8 cellular contexts compared by ENCODE assay signal in the genomic region with DNA sequence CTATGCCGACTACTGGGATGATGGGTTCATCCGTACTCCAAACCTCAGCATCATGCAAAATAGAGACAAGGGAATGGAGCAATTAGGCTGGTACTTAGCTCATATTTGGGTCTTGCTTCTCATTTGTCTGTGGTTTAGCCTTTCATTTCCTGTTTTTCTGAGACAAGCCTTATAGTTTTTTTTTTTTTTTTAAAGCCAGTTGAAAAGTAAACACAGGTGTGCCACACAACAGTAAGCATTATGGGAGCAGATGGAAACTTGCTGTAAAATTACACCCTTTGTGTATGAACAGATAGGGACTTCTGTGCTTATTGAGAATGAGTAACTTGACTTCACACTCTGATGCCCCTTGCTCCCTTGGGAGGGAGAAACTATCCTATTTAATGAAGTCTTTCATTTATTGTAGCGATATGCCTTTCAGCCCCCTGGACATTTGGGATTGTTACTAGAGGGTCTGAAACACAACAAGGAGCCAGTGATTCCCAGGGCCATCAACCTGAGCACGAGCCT. TPM values are rescaled to one million over a fixed set of nuclear protein-coding genes. Genes with fewer than 3 reads are reported as not detected.
DNase-seq lines count a peak whose midpoint lies in the region; ATAC-seq and TF ChIP-seq lines count a peak whose summit lies in the region.

No MANE protein-coding gene starts in this region.

- DNase-seq in DMS153 (lab: John Stamatoyannopoulos, UW): peak; percentile 98
- DNase-seq in PC-3: peak; percentile 64
- DNase-seq in activated naive CD4-positive, alpha-beta T cell treated with Interleukin-2 at 50 U/mL for 16 hours: no peak
- DNase-seq in pons (ENCODE audit: low spot score): no peak
- no peak for DNase-seq in WERI-Rb-1
- DNase-seq in HFFc6: no peak

- H3K4me1 ChIP-seq in PC-3 (ENCODE audit: insufficient read depth, low read length): peaks cover 55% of the 10 kb centered on the region

- no peaks in the 10 kb centered on the region for H3K79me2 ChIP-seq in PC-3 (ENCODE audit: low read length)

- CTCF ChIA-PET in PC-3 (lab: Charles Lee): no interaction called here

- no peak overlapping the region for H3K27ac Mint-ChIP-seq in HFFc6

- TF ChIP-seq CTCF in PC-3 (conservative IDR thresholded peaks at IDR 0.05; ENCODE audit: low read depth, low read length): no peak
- TF ChIP-seq CTCF in WERI-Rb-1 (IDR thresholded peaks at IDR 0.05; ENCODE audit: low read depth, low read length): no peak
- TF ChIP-seq CTCF in HFFc6 (IDR thresholded peaks at IDR 0.05): no peak

- H3K4me2 ChIP-seq in PC-3 (ENCODE audit: low read length): peak overlapping the region; percentile 25

- BruUV-seq in PC-3 (replicated peaks; lab: Mats Ljungman, UMichigan): no TSS peak

- H3K27me3 Mint-ChIP-seq in HFFc6 (ENCODE audit: insufficient read depth): peaks cover 25% of the 10 kb centered on the region

- intact Hi-C loops in PC-3 (cut with micrococcal nuclease): loop anchor here (5.0 kb wide), 1 partner anchor 236 kb away; no protein-coding TSS in a partner anchor

- H3K36me3 ChIP-seq in PC-3 (ENCODE audit: low read depth, low read length) (no peaks in the 10 kb centered on the region), WERI-Rb-1 (no peaks in the 10 kb centered on the region)

- H3K9me3 Mint-ChIP-seq in HFFc6: no peaks in the 10 kb centered on the region

- H3K27ac ChIP-seq in PC-3 (ENCODE audit: low read length): peak overlapping the region; percentile 51
- H3K27ac ChIP-seq in WERI-Rb-1: no peak overlapping the region

- peak; percentile 80 for ATAC-seq in GM21447 (IDR thresholded peaks at IDR 0.05; ENCODE audit: unreplicated experiment)
- peak; percentile 76 for ATAC-seq in HG03571 (IDR thresholded peaks at IDR 0.05; ENCODE audit: unreplicated experiment)
- ATAC-seq in PC-3: peak; percentile 20; the same call in 1 of the 2 replicates

- H3K9ac ChIP-seq in PC-3 (ENCODE audit: low read length): no peak overlapping the region

- no peaks in the 10 kb centered on the region for H4K20me1 ChIP-seq in PC-3 (ENCODE audit: low read length)

- H3K9me3 ChIP-seq in PC-3 (ENCODE audit: low read length) (no peaks in the 10 kb centered on the region), WERI-Rb-1 (ENCODE audit: severe bottlenecking) (no peaks in the 10 kb centered on the region)

- H3K4me1 Mint-ChIP-seq in HFFc6 (ENCODE audit: low read depth): peaks cover 17% of the 10 kb centered on the region

- POLR2A ChIA-PET in PC-3 (lab: Charles Lee; ENCODE audit: unreplicated experiment): no interaction called here

- no peak overlapping the region for H3K4me3 ChIP-seq in PC-3 (ENCODE audit: low read length)
- no peak overlapping the region for H3K4me3 ChIP-seq in WERI-Rb-1 (ENCODE audit: low read depth, low read length)

- peaks cover 3% of the 10 kb centered on the region for H3F3A ChIP-seq in PC-3 (ENCODE audit: low read length, unreplicated experiment)

- H3K27me3 ChIP-seq in PC-3 (ENCODE audit: low read length) (no peaks in the 10 kb centered on the region), WERI-Rb-1 (ENCODE audit: insufficient read depth, low read depth, severe bottlenecking) (no peaks in the 10 kb centered on the region)

- H3K36me3 Mint-ChIP-seq in HFFc6 (ENCODE audit: low read depth): no peaks in the 10 kb centered on the region

- H3K9me2 ChIP-seq in PC-3 (replicated peaks; ENCODE audit: low read length): no peaks in the 10 kb centered on the region

- no peak overlapping the region for H3K4me3 Mint-ChIP-seq in HFFc6

- H2AFZ ChIP-seq in PC-3 (ENCODE audit: low read length): no peak overlapping the region

RNA-seq across cellular contexts. Expression of a gene that starts 13.7 kb away (rescaled TPM):
- total RNA-seq in PC-3 (2014; rRNA removed): 0.69 and 1.1 TPM in 2 replicates
- total RNA-seq in HFFc6 (2021; fragmentation: NEBNext Ultra II Directional; extraction: Animal tissue kit (Norgen Biotek cat#: 25700)): not detected

Comparison
In these comparisons a context has a peak if more than half of its experiments do, and no peak if none do; other contexts are left out.
1. DNase-seq: peak in DMS153 (single experiment) and PC-3 (single experiment); none in activated naive CD4-positive, alpha-beta T cell treated with Interleukin-2 at 50 U/mL for 16 hours (single experiment), pons (single experiment), WERI-Rb-1 (single experiment) and HFFc6 (single experiment).
2. ATAC-seq: peak in every context shown above with its lines; median percentile 80 in GM21447; 76 in HG03571; 20 in PC-3.